Comparison of ENCODE assay signal across 1 cellular context in the genomic region with DNA sequence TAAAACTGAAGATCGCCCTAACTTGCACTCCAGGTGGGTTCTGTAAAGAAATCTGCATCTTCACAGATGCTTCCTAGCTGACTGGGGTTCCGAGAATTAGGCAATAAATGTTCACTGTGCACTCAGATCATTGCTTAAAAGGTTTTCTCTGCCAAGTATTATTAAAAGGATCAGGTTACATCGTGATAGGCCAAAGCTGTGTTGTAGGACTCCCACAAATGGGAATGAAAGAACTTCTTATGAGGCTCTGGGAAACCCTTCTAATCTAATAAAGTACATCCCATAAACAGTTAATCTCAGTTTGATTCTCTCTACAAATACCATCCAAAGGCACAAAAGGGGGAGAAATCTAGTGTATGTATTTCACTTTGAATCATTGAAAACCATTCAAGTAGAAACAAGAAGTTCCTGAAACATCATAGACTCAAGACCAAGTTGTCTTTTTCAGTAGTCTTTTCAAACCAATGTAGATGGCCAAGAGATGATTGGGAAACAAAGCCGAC.
TF ChIP-seq lines count a peak whose summit lies in the region.

No MANE protein-coding gene starts in this region.

TF ChIP-seq in HEK293, 187 proteins besides CTCF, POLR2A, EP300 and RAD21 (continued from another document and continues in another):
- TF ChIP-seq, protein P1, sequence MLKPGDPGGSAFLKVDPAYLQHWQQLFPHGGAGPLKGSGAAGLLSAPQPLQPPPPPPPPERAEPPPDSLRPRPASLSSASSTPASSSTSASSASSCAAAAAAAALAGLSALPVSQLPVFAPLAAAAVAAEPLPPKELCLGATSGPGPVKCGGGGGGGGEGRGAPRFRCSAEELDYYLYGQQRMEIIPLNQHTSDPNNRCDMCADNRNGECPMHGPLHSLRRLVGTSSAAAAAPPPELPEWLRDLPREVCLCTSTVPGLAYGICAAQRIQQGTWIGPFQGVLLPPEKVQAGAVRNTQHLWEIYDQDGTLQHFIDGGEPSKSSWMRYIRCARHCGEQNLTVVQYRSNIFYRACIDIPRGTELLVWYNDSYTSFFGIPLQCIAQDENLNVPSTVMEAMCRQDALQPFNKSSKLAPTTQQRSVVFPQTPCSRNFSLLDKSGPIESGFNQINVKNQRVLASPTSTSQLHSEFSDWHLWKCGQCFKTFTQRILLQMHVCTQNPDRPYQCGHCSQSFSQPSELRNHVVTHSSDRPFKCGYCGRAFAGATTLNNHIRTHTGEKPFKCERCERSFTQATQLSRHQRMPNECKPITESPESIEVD (tag by site-specific recombination; IDR thresholded peaks at IDR 0.05) = peak; percentile 87
- TF ChIP-seq ZNF473 (tag by site-specific recombination; IDR thresholded peaks at IDR 0.05) = no peak
- no peak for TF ChIP-seq ZNF48 (tag by site-specific recombination; IDR thresholded peaks at IDR 0.05)
- no peak for TF ChIP-seq ZNF791 (tag by site-specific recombination; IDR thresholded peaks at IDR 0.05)
- TF ChIP-seq BCL11B (tag by site-specific recombination; IDR thresholded peaks at IDR 0.05; ENCODE audit: low read depth) = peak; percentile 61; the same call in 1 of the 2 replicates
- no peak for TF ChIP-seq ZNF510 (tag by site-specific recombination; IDR thresholded peaks at IDR 0.05; ENCODE audit: insufficient replicate concordance)
- TF ChIP-seq ZNF214 (tag by site-specific recombination; IDR thresholded peaks at IDR 0.05; ENCODE audit: borderline replicate concordance) = no peak
- no peak for TF ChIP-seq EGR2 (tag by site-specific recombination; IDR thresholded peaks at IDR 0.05; ENCODE audit: low read depth)
- no peak for TF ChIP-seq ZNF121 (tag by site-specific recombination; IDR thresholded peaks at IDR 0.05)
- TF ChIP-seq, protein P2, sequence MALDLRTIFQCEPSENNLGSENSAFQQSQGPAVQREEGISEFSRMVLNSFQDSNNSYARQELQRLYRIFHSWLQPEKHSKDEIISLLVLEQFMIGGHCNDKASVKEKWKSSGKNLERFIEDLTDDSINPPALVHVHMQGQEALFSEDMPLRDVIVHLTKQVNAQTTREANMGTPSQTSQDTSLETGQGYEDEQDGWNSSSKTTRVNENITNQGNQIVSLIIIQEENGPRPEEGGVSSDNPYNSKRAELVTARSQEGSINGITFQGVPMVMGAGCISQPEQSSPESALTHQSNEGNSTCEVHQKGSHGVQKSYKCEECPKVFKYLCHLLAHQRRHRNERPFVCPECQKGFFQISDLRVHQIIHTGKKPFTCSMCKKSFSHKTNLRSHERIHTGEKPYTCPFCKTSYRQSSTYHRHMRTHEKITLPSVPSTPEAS (tag by site-specific recombination; IDR thresholded peaks at IDR 0.05) = no peak
- TF ChIP-seq, protein P3, sequence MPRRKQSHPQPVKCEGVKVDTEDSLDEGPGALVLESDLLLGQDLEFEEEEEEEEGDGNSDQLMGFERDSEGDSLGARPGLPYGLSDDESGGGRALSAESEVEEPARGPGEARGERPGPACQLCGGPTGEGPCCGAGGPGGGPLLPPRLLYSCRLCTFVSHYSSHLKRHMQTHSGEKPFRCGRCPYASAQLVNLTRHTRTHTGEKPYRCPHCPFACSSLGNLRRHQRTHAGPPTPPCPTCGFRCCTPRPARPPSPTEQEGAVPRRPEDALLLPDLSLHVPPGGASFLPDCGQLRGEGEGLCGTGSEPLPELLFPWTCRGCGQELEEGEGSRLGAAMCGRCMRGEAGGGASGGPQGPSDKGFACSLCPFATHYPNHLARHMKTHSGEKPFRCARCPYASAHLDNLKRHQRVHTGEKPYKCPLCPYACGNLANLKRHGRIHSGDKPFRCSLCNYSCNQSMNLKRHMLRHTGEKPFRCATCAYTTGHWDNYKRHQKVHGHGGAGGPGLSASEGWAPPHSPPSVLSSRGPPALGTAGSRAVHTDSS (tag by site-specific recombination; IDR thresholded peaks at IDR 0.05) = no peak
- TF ChIP-seq ZNF292 (tag by site-specific recombination; IDR thresholded peaks at IDR 0.05; ENCODE audit: borderline replicate concordance, low read depth) = no peak
- no peak for TF ChIP-seq KLF9 (tag by site-specific recombination; IDR thresholded peaks at IDR 0.05; ENCODE audit: low read depth)
- TF ChIP-seq, protein P4, sequence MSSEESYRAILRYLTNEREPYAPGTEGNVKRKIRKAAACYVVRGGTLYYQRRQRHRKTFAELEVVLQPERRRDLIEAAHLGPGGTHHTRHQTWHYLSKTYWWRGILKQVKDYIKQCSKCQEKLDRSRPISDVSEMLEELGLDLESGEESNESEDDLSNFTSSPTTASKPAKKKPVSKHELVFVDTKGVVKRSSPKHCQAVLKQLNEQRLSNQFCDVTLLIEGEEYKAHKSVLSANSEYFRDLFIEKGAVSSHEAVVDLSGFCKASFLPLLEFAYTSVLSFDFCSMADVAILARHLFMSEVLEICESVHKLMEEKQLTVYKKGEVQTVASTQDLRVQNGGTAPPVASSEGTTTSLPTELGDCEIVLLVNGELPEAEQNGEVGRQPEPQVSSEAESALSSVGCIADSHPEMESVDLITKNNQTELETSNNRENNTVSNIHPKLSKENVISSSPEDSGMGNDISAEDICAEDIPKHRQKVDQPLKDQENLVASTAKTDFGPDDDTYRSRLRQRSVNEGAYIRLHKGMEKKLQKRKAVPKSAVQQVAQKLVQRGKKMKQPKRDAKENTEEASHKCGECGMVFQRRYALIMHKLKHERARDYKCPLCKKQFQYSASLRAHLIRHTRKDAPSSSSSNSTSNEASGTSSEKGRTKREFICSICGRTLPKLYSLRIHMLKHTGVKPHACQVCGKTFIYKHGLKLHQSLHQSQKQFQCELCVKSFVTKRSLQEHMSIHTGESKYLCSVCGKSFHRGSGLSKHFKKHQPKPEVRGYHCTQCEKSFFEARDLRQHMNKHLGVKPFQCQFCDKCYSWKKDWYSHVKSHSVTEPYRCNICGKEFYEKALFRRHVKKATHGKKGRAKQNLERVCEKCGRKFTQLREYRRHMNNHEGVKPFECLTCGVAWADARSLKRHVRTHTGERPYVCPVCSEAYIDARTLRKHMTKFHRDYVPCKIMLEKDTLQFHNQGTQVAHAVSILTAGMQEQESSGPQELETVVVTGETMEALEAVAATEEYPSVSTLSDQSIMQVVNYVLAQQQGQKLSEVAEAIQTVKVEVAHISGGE (tag by site-specific recombination; conservative IDR thresholded peaks at IDR 0.05; ENCODE audit: low read depth) = no peak
- TF ChIP-seq, protein P5, sequence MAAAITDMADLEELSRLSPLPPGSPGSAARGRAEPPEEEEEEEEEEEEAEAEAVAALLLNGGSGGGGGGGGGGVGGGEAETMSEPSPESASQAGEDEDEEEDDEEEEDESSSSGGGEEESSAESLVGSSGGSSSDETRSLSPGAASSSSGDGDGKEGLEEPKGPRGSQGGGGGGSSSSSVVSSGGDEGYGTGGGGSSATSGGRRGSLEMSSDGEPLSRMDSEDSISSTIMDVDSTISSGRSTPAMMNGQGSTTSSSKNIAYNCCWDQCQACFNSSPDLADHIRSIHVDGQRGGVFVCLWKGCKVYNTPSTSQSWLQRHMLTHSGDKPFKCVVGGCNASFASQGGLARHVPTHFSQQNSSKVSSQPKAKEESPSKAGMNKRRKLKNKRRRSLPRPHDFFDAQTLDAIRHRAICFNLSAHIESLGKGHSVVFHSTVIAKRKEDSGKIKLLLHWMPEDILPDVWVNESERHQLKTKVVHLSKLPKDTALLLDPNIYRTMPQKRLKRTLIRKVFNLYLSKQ (tag by site-specific recombination; IDR thresholded peaks at IDR 0.05; ENCODE audit: borderline replicate concordance) = no peak
- TF ChIP-seq, protein P6, sequence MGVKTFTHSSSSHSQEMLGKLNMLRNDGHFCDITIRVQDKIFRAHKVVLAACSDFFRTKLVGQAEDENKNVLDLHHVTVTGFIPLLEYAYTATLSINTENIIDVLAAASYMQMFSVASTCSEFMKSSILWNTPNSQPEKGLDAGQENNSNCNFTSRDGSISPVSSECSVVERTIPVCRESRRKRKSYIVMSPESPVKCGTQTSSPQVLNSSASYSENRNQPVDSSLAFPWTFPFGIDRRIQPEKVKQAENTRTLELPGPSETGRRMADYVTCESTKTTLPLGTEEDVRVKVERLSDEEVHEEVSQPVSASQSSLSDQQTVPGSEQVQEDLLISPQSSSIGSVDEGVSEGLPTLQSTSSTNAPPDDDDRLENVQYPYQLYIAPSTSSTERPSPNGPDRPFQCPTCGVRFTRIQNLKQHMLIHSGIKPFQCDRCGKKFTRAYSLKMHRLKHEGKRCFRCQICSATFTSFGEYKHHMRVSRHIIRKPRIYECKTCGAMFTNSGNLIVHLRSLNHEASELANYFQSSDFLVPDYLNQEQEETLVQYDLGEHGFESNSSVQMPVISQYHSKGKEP (tag by site-specific recombination; IDR thresholded peaks at IDR 0.05) = peak; percentile 52
- no peak for TF ChIP-seq ZNF211 (tag by site-specific recombination; IDR thresholded peaks at IDR 0.05; ENCODE audit: low read depth)
- TF ChIP-seq ZNF366 (tag by site-specific recombination; conservative IDR thresholded peaks at IDR 0.05) = no peak
- no peak for TF ChIP-seq KLF1 (tag by site-specific recombination; IDR thresholded peaks at IDR 0.05)
- no peak for TF ChIP-seq HOXA7 (CRISPR knock-in tag; IDR thresholded peaks at IDR 0.05; ENCODE audit: borderline replicate concordance)
- TF ChIP-seq YY2 (tag by site-specific recombination; IDR thresholded peaks at IDR 0.05) = no peak
- TF ChIP-seq ZNF133 (tag by site-specific recombination; IDR thresholded peaks at IDR 0.05) = no peak
- no peak for TF ChIP-seq ZNF677 (tag by site-specific recombination; IDR thresholded peaks at IDR 0.05)
- TF ChIP-seq, protein P7, sequence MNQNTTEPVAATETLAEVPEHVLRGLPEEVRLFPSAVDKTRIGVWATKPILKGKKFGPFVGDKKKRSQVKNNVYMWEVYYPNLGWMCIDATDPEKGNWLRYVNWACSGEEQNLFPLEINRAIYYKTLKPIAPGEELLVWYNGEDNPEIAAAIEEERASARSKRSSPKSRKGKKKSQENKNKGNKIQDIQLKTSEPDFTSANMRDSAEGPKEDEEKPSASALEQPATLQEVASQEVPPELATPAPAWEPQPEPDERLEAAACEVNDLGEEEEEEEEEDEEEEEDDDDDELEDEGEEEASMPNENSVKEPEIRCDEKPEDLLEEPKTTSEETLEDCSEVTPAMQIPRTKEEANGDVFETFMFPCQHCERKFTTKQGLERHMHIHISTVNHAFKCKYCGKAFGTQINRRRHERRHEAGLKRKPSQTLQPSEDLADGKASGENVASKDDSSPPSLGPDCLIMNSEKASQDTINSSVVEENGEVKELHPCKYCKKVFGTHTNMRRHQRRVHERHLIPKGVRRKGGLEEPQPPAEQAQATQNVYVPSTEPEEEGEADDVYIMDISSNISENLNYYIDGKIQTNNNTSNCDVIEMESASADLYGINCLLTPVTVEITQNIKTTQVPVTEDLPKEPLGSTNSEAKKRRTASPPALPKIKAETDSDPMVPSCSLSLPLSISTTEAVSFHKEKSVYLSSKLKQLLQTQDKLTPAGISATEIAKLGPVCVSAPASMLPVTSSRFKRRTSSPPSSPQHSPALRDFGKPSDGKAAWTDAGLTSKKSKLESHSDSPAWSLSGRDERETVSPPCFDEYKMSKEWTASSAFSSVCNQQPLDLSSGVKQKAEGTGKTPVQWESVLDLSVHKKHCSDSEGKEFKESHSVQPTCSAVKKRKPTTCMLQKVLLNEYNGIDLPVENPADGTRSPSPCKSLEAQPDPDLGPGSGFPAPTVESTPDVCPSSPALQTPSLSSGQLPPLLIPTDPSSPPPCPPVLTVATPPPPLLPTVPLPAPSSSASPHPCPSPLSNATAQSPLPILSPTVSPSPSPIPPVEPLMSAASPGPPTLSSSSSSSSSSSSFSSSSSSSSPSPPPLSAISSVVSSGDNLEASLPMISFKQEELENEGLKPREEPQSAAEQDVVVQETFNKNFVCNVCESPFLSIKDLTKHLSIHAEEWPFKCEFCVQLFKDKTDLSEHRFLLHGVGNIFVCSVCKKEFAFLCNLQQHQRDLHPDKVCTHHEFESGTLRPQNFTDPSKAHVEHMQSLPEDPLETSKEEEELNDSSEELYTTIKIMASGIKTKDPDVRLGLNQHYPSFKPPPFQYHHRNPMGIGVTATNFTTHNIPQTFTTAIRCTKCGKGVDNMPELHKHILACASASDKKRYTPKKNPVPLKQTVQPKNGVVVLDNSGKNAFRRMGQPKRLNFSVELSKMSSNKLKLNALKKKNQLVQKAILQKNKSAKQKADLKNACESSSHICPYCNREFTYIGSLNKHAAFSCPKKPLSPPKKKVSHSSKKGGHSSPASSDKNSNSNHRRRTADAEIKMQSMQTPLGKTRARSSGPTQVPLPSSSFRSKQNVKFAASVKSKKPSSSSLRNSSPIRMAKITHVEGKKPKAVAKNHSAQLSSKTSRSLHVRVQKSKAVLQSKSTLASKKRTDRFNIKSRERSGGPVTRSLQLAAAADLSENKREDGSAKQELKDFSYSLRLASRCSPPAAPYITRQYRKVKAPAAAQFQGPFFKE (tag by site-specific recombination; IDR thresholded peaks at IDR 0.05; ENCODE audit: borderline replicate concordance) = no peak
- TF ChIP-seq, protein P8, sequence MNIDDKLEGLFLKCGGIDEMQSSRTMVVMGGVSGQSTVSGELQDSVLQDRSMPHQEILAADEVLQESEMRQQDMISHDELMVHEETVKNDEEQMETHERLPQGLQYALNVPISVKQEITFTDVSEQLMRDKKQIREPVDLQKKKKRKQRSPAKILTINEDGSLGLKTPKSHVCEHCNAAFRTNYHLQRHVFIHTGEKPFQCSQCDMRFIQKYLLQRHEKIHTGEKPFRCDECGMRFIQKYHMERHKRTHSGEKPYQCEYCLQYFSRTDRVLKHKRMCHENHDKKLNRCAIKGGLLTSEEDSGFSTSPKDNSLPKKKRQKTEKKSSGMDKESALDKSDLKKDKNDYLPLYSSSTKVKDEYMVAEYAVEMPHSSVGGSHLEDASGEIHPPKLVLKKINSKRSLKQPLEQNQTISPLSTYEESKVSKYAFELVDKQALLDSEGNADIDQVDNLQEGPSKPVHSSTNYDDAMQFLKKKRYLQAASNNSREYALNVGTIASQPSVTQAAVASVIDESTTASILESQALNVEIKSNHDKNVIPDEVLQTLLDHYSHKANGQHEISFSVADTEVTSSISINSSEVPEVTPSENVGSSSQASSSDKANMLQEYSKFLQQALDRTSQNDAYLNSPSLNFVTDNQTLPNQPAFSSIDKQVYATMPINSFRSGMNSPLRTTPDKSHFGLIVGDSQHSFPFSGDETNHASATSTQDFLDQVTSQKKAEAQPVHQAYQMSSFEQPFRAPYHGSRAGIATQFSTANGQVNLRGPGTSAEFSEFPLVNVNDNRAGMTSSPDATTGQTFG (tag by site-specific recombination; IDR thresholded peaks at IDR 0.05; ENCODE audit: borderline replicate concordance) = no peak
- TF ChIP-seq, protein P9, sequence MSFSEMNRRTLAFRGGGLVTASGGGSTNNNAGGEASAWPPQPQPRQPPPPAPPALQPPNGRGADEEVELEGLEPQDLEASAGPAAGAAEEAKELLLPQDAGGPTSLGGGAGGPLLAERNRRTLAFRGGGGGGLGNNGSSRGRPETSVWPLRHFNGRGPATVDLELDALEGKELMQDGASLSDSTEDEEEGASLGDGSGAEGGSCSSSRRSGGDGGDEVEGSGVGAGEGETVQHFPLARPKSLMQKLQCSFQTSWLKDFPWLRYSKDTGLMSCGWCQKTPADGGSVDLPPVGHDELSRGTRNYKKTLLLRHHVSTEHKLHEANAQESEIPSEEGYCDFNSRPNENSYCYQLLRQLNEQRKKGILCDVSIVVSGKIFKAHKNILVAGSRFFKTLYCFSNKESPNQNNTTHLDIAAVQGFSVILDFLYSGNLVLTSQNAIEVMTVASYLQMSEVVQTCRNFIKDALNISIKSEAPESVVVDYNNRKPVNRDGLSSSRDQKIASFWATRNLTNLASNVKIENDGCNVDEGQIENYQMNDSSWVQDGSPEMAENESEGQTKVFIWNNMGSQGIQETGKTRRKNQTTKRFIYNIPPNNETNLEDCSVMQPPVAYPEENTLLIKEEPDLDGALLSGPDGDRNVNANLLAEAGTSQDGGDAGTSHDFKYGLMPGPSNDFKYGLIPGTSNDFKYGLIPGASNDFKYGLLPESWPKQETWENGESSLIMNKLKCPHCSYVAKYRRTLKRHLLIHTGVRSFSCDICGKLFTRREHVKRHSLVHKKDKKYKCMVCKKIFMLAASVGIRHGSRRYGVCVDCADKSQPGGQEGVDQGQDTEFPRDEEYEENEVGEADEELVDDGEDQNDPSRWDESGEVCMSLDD (tag by site-specific recombination; IDR thresholded peaks at IDR 0.05) = no peak
- TF ChIP-seq ZNF558 (tag by site-specific recombination; IDR thresholded peaks at IDR 0.05) = no peak
- no peak for TF ChIP-seq ZNF223 (tag by site-specific recombination; IDR thresholded peaks at IDR 0.05)
